In genomic region chr7:45132708-45133320, GRCh38 we compare ENCODE assay signal across 1 cellular context.
TF ChIP-seq lines count a peak whose summit lies in the region.

No MANE protein-coding gene starts in this region.

TF ChIP-seq in H1, 55 proteins besides CTCF, POLR2A, EP300 and RAD21:
- TF ChIP-seq ASH2L (IDR thresholded peaks at IDR 0.05; ENCODE audit: low read length), result no peak
- TF ChIP-seq RXRA (IDR thresholded peaks at IDR 0.05; ENCODE audit: insufficient read depth, low read depth, low read length), result no peak
- TF ChIP-seq SAP30 (IDR thresholded peaks at IDR 0.05; ENCODE audit: insufficient read depth, insufficient replicate concordance, low read length), result no peak
- no peak for TF ChIP-seq SIX5 (IDR thresholded peaks at IDR 0.05; ENCODE audit: low read depth, low read length)
- TF ChIP-seq ATF3 (IDR thresholded peaks at IDR 0.05; ENCODE audit: insufficient read depth, low read depth, low read length), result no peak
- no peak for TF ChIP-seq CHD2 (IDR thresholded peaks at IDR 0.05; ENCODE audit: low read length)
- no peak for TF ChIP-seq SIRT6 (IDR thresholded peaks at IDR 0.05; ENCODE audit: low read length)
- TF ChIP-seq CHD7 (IDR thresholded peaks at IDR 0.05; ENCODE audit: insufficient replicate concordance, low read length), result no peak
- TF ChIP-seq SRF (IDR thresholded peaks at IDR 0.05; ENCODE audit: low read depth, low read length), result no peak
- TF ChIP-seq KDM4A (IDR thresholded peaks at IDR 0.05; ENCODE audit: low read depth, low read length, severe bottlenecking), result no peak
- no peak for TF ChIP-seq E2F6 (IDR thresholded peaks at IDR 0.05)
- TF ChIP-seq SP1 (IDR thresholded peaks at IDR 0.05; ENCODE audit: low read depth, low read length), result no peak
- no peak for TF ChIP-seq POLR2AphosphoS5 (IDR thresholded peaks at IDR 0.05; ENCODE audit: low read depth, low read length)
- TF ChIP-seq EGR1 (IDR thresholded peaks at IDR 0.05; ENCODE audit: borderline replicate concordance, low read depth, low read length), result no peak
- TF ChIP-seq NRF1 (IDR thresholded peaks at IDR 0.05; ENCODE audit: low read depth, low read length), result no peak
- TF ChIP-seq TCF12 (IDR thresholded peaks at IDR 0.05; ENCODE audit: low read depth, low read length), result no peak
- TF ChIP-seq PHF8 (conservative IDR thresholded peaks at IDR 0.05; ENCODE audit: low read depth, low read length), result no peak
- no peak for TF ChIP-seq RBBP5 (IDR thresholded peaks at IDR 0.05; ENCODE audit: borderline replicate concordance, low read depth, low read length)
- TF ChIP-seq RFX5 (IDR thresholded peaks at IDR 0.05; ENCODE audit: borderline replicate concordance, low read depth, low read length), result no peak
- TF ChIP-seq MAFK (IDR thresholded peaks at IDR 0.05; ENCODE audit: low read depth, low read length), result no peak
